8 cellular contexts compared by ENCODE assay signal in the genomic region with DNA sequence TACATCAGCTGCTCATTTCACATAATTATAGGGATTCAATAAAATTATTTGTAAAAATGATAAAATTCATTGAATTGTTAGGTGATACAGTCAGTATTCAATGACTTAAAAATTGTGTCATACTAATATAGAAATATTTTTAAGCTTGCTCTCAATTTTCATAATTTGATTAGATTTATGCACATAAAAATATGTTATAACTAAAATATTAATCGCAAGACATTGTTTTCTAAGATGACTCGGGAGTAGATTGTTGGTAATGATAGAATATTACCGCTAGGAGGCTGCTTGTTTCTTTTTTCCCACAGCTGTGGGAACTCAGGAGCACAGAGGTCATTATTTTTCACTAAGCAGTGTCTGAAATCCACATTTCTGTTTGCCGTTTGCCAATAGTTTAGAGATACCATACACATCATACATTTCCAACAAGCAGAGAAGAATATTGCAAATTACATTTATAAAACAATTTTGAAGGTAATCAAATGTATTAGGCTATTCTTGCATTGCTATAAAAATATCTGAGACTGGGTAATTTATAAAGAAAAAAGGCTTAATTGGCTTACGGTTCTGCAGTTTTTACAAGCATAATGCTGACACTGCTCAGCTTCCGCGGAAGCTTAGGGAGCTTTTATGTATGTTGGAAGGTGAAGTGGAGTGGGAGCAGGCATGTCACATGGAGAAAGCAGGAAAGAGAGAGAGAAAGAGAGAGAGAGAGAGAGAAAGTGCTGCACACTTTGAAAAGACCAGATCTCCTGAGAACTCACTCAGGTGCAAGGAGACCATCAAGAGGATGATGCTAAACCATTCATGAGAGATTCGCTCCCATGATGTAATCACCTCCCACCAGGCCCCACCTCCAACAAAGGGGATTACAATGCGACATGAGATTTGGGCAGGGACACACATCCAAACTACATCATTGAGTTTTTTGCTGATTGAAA. TPM values are rescaled to one million over a fixed set of nuclear protein-coding genes. Genes with fewer than 3 reads are reported as not detected.
A peak's percentile ranks its signal among the peaks of the same experiment; 100 is the strongest.
DNase-seq lines count a peak whose midpoint lies in the region; ATAC-seq and TF ChIP-seq lines count a peak whose summit lies in the region.

No MANE protein-coding gene starts in this region.

- peaks cover 43% of the 10 kb centered on the region for H3K36me3 Mint-ChIP-seq in activated B cell treated with CpG ODN at 0.5 μM for 24 hours (ENCODE audit: low read depth)

- peak overlapping the region; percentile 30 for H3K4me3 Mint-ChIP-seq in activated B cell treated with CpG ODN at 0.5 μM for 24 hours

- TF ChIP-seq CTCF in GM12873 (IDR thresholded peaks at IDR 0.05; ENCODE audit: insufficient read depth, low read depth, low read length, missing control alignments) (peak; percentile 33), activated B cell treated with CpG ODN at 0.5 μM for 24 hours (IDR thresholded peaks at IDR 0.05) (peak; percentile 53), fibroblast of pulmonary artery (IDR thresholded peaks at IDR 0.05; ENCODE audit: low read length, missing control alignments) (peak; percentile 50)

- H3K4me3 ChIP-seq in fibroblast of pulmonary artery (replicated peaks; ENCODE audit: low read depth, low read length): no peak overlapping the region

- POLR2A ChIA-PET in activated B cell treated with CpG ODN at 0.5 μM for 24 hours (lab: Charles Lee): interaction anchor here (0.8 to 4.3 kb wide), 9 partner anchors 7 to 82 kb away, joined by 3 to 34 read pairs (median 7); a partner anchor contains a TSS

- H3K27me3 Mint-ChIP-seq in activated B cell treated with CpG ODN at 0.5 μM for 24 hours: no peaks in the 10 kb centered on the region

- CTCF ChIA-PET in activated B cell treated with CpG ODN at 0.5 μM for 24 hours (lab: Charles Lee): interaction anchor here (0.6 to 17.3 kb wide), 34 partner anchors 9 to 438 kb away, joined by 3 to 451 read pairs (median 6); a partner anchor contains a TSS

- peaks cover 41% of the 10 kb centered on the region for H3K4me1 Mint-ChIP-seq in activated B cell treated with CpG ODN at 0.5 μM for 24 hours

- DNase-seq in MV-4-11 (lab: John Stamatoyannopoulos, UW): peak; percentile 37
- DNase-seq in activated B cell treated with CpG ODN at 0.5 μM for 24 hours: no peak
- DNase-seq in fibroblast of pulmonary artery (ENCODE audit: low read depth): peak; percentile 35
- DNase-seq in stimulated activated CD8-positive, alpha-beta memory T cell treated with anti-CD3 and anti-CD28 coated beads, Interleukin-15, amount 100 ng/mL, for 1 hour (ENCODE audit: low read depth): peak; percentile 66
- no peak for DNase-seq in NCI-H446 treated with DMSO at 0.1 percent for 48 hours (lab: John Stamatoyannopoulos, UW)
- no peak for DNase-seq in NCI-H2196 treated with DMSO at 0.1 percent for 48 hours (lab: John Stamatoyannopoulos, UW; ENCODE audit: unreplicated experiment)
- no peak for DNase-seq in kidney tubule cell (ENCODE audit: low spot score)

- H3K9me3 Mint-ChIP-seq in activated B cell treated with CpG ODN at 0.5 μM for 24 hours: no peaks in the 10 kb centered on the region

- H3K27ac Mint-ChIP-seq in activated B cell treated with CpG ODN at 0.5 μM for 24 hours: peak overlapping the region; percentile 66

- intact Hi-C loops in activated B cell treated with CpG ODN at 0.5 μM for 24 hours (cut with micrococcal nuclease): loop anchor here (2.0 to 10.0 kb wide), 4 partner anchors 421 to 613 kb away; a partner anchor contains a TSS

- peak; percentile 39 for ATAC-seq in activated B cell treated with CpG ODN at 0.5 μM for 24 hours (ENCODE audit: low read depth)

RNA-seq across cellular contexts. Expression of a gene that starts 9.2 kb away (rescaled TPM):
- total RNA-seq in activated B cell treated with CpG ODN at 0.5 μM for 24 hours: 23.7 and 26.7 TPM in 2 replicates

RNA-seq across cellular contexts. Expression of a gene that starts 18.6 kb away (rescaled TPM):
- 111 and 115 TPM in 2 replicates for total RNA-seq in activated B cell treated with CpG ODN at 0.5 μM for 24 hours

Comparison
In these comparisons a context has a peak if more than half of its experiments do, and no peak if none do; other contexts are left out.
1. DNase-seq: peak in MV-4-11 (single experiment), fibroblast of pulmonary artery (single experiment) and stimulated activated CD8-positive, alpha-beta memory T cell treated with anti-CD3 and anti-CD28 coated beads, Interleukin-15, amount 100 ng/mL, for 1 hour (single experiment); none in activated B cell treated with CpG ODN at 0.5 μM for 24 hours (single experiment), NCI-H446 treated with DMSO at 0.1 percent for 48 hours (single experiment), NCI-H2196 treated with DMSO at 0.1 percent for 48 hours (single experiment) and kidney tubule cell (single experiment).
2. Peak in every context shown above with its lines, with median percentiles within 50 percentile points of each other: CTCF ChIP-seq.